1 cellular context compared by ENCODE assay signal in the genomic region with DNA sequence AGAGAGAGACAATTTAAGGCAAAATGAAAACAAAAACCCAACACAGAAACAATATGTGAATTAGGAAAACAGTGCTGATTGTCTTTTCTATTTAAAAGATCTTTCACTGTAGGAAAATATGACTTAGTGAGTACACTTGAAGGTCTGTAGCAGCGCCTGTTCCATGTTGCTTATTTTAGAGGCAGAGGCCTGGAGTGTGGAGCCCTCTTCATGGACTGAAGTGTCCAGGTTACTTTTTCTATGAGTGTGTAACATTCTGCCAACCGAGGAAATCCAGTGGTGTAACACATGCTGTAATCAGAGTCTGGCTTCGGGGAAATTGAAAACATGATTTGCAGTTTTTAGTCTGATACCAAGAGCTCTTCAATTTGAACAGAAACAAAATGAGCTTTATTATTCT.
TF ChIP-seq lines count a peak whose summit lies in the region.

No MANE protein-coding gene starts in this region.

TF ChIP-seq in H1, 55 proteins besides CTCF, POLR2A, EP300 and RAD21 (continued from another document):
- no peak for TF ChIP-seq ZNF274 (IDR thresholded peaks at IDR 0.05; ENCODE audit: borderline replicate concordance, extremely low read depth, low read length)
TF ChIP-seq in H1: peak in this region for 0.
